In genomic region chr4:67674098-67674497, GRCh38 we compare ENCODE assay signal across 2 cellular contexts.
TF ChIP-seq lines count a peak whose summit lies in the region.

No MANE protein-coding gene starts in this region.

TF ChIP-seq in HCT116, 20 proteins besides CTCF, POLR2A, EP300 and RAD21:
- TF ChIP-seq ELF1 (IDR thresholded peaks at IDR 0.05; ENCODE audit: borderline replicate concordance, low read depth) = no peak
- TF ChIP-seq YY1 (IDR thresholded peaks at IDR 0.05; ENCODE audit: extremely low read depth, insufficient replicate concordance, low read depth, low read length) = no peak
- TF ChIP-seq JUND (IDR thresholded peaks at IDR 0.05) = no peak
- no peak for TF ChIP-seq EZH2 (IDR thresholded peaks at IDR 0.05)
- no peak for TF ChIP-seq POLR2AphosphoS5 (IDR thresholded peaks at IDR 0.05; ENCODE audit: low read depth, low read length)
- TF ChIP-seq ZFX (IDR thresholded peaks at IDR 0.05) = no peak
- TF ChIP-seq CBX3 (IDR thresholded peaks at IDR 0.05; ENCODE audit: low read depth) = no peak
- no peak for TF ChIP-seq SRF (IDR thresholded peaks at IDR 0.05; ENCODE audit: low read depth)
- no peak for TF ChIP-seq ATF3 (IDR thresholded peaks at IDR 0.05)
- TF ChIP-seq REST (IDR thresholded peaks at IDR 0.05; ENCODE audit: low read depth) = no peak

TF ChIP-seq in WTC11, 78 proteins besides CTCF, POLR2A, EP300 and RAD21:
- no peak for TF ChIP-seq ZNF263 (CRISPR knock-in tag; IDR thresholded peaks at IDR 0.05; ENCODE audit: low read depth)
- no peak for TF ChIP-seq NFATC4 (CRISPR knock-in tag; IDR thresholded peaks at IDR 0.05)
- TF ChIP-seq FOXK1 (CRISPR knock-in tag; IDR thresholded peaks at IDR 0.05) = no peak
- no peak for TF ChIP-seq STAT6 (CRISPR knock-in tag; conservative IDR thresholded peaks at IDR 0.05; ENCODE audit: low read depth)
- no peak for TF ChIP-seq PRRX2 (CRISPR knock-in tag; IDR thresholded peaks at IDR 0.05)
- no peak for TF ChIP-seq GRHL2 (CRISPR knock-in tag; IDR thresholded peaks at IDR 0.05; ENCODE audit: insufficient replicate concordance, severe bottlenecking)
- no peak for TF ChIP-seq E2F5 (CRISPR knock-in tag; IDR thresholded peaks at IDR 0.05)
